12 cellular contexts compared by ENCODE assay signal in genomic region chr2:137659616-137660015, GRCh38.
DNase-seq lines count a peak whose midpoint lies in the region; ATAC-seq and TF ChIP-seq lines count a peak whose summit lies in the region.
"Had no signal": no experiment of that assay in that cellular context is flagged by ENCODE, and none has a peak within 500 bp of the region (broad histone marks: within the 10 kb centered on the region; RNA-seq: fewer than 3 reads in every experiment).

No MANE protein-coding gene starts in this region.

- DNase-seq in left ventricle myocardium inferior, result no peak
- no peak for DNase-seq in right atrium auricular region (ENCODE audit: low spot score)
- peak; percentile 15 for DNase-seq in NCI-H460 (ENCODE audit: extremely low read depth, low read depth)
- no peak for DNase-seq in epithelial cell of proximal tubule (ENCODE audit: low read depth)
- no peak for DNase-seq in type B pancreatic cell (ENCODE audit: extremely low spot score, unreplicated experiment)
- DNase-seq in stimulated activated naive CD4-positive, alpha-beta T cell treated with Interleukin-2 at 50 U/mL for 16 hours (lab: John Stamatoyannopoulos, UW), result no peak
- no peak for DNase-seq in suprapubic skin (ENCODE audit: low spot score in 2 of 2)
- DNase-seq: AML-193; kidney glomerular epithelial cell; stimulated activated naive CD8-positive, alpha-beta T cell treated with anti-CD3 and anti-CD28 coated beads, Interleukin-15, Interleukin-2, amounts not matched to agents 100 U/mL and 50 U/mL, for 24 hours had no signal

- TF ChIP-seq CTCF in left ventricle myocardium inferior (IDR thresholded peaks at IDR 0.05; ENCODE audit: borderline replicate concordance) (peak; percentile 32), right atrium auricular region (IDR thresholded peaks at IDR 0.05) (no peak), epithelial cell of proximal tubule (conservative IDR thresholded peaks at IDR 0.05; ENCODE audit: low read depth, low read length) (peak; percentile 40), type B pancreatic cell (conservative IDR thresholded peaks at IDR 0.05) (peak; percentile 34), suprapubic skin (IDR thresholded peaks at IDR 0.05) (no peak)

- peaks cover 3% of the 10 kb centered on the region for H3K9me3 Mint-ChIP-seq in type B pancreatic cell

- no peaks in the 10 kb centered on the region for H3K27me3 ChIP-seq in left ventricle myocardium inferior (ENCODE audit: low read depth)
- no peaks in the 10 kb centered on the region for H3K27me3 ChIP-seq in right atrium auricular region
- no peaks in the 10 kb centered on the region for H3K27me3 ChIP-seq in suprapubic skin

- H3K4me3 ChIP-seq in left ventricle myocardium inferior (no peak overlapping the region), right atrium auricular region (no peak overlapping the region), epithelial cell of proximal tubule (ENCODE audit: low read depth, low read length) (no peak overlapping the region), suprapubic skin (no peak overlapping the region)
- H3K4me3 ChIP-seq: skin epidermis had no signal

- H3K4me1 ChIP-seq in left ventricle myocardium inferior (no peaks in the 10 kb centered on the region), right atrium auricular region (no peaks in the 10 kb centered on the region), suprapubic skin (no peaks in the 10 kb centered on the region)

- H3K36me3 Mint-ChIP-seq in type B pancreatic cell, result no peaks in the 10 kb centered on the region

- no peaks in the 10 kb centered on the region for H3K4me1 Mint-ChIP-seq in type B pancreatic cell (ENCODE audit: unreplicated experiment)

- intact Hi-C loops in left ventricle myocardium inferior (cut with micrococcal nuclease), result no loop called here

- no peaks in the 10 kb centered on the region for H3K9me3 ChIP-seq in left ventricle myocardium inferior (replicated peaks)
- H3K9me3 ChIP-seq in right atrium auricular region, result no peaks in the 10 kb centered on the region
- H3K9me3 ChIP-seq in suprapubic skin, result no peaks in the 10 kb centered on the region

- H3K27ac ChIP-seq in left ventricle myocardium inferior (replicated peaks) (no peak overlapping the region), right atrium auricular region (no peak overlapping the region), suprapubic skin (no peak overlapping the region)
- H3K27ac ChIP-seq: skin epidermis had no signal

- no peak for TF ChIP-seq EP300 in suprapubic skin (IDR thresholded peaks at IDR 0.05)

- WGBS in suprapubic skin, result 35% methylated on average over 5 of the region's 5 CpGs

- ATAC-seq in GM18868 (IDR thresholded peaks at IDR 0.05; ENCODE audit: unreplicated experiment), result no peak
- ATAC-seq: stimulated activated naive CD8-positive, alpha-beta T cell treated with anti-CD3 and anti-CD28 coated beads, Interleukin-15, Interleukin-2, amounts not matched to agents 100 U/mL and 50 U/mL, for 24 hours had no signal

- no peak overlapping the region for H3K4me3 Mint-ChIP-seq in type B pancreatic cell

- no peak for TF ChIP-seq POLR2A in suprapubic skin (IDR thresholded peaks at IDR 0.05)

- no peak overlapping the region for H3K27ac Mint-ChIP-seq in type B pancreatic cell

- no peaks in the 10 kb centered on the region for H3K27me3 Mint-ChIP-seq in type B pancreatic cell

- no peaks in the 10 kb centered on the region for H3K36me3 ChIP-seq in left ventricle myocardium inferior
- H3K36me3 ChIP-seq in right atrium auricular region, result no peaks in the 10 kb centered on the region
- H3K36me3 ChIP-seq in suprapubic skin, result no peaks in the 10 kb centered on the region

Comparison
In these comparisons a context has a peak if more than half of its experiments do, and no peak if none do; other contexts are left out.
1. CTCF ChIP-seq: peak in left ventricle myocardium inferior (single experiment), epithelial cell of proximal tubule (single experiment) and type B pancreatic cell (single experiment); none in right atrium auricular region (0 of 2) and suprapubic skin (0 of 2).